12 cellular contexts compared by ENCODE assay signal in genomic region chr9:123174887-123175518, GRCh38.
A peak's percentile ranks its signal among the peaks of the same experiment; 100 is the strongest.
DNase-seq lines count a peak whose midpoint lies in the region; ATAC-seq and TF ChIP-seq lines count a peak whose summit lies in the region.
"Had no signal": no experiment of that assay in that cellular context is flagged by ENCODE, and none has a peak within 500 bp of the region (broad histone marks: within the 10 kb centered on the region; RNA-seq: fewer than 3 reads in every experiment).

No MANE protein-coding gene starts in this region.

- peaks cover 3% of the 10 kb centered on the region for H3K36me3 ChIP-seq in smooth muscle cell (ENCODE audit: low read depth)

- no peaks in the 10 kb centered on the region for H4K20me1 ChIP-seq in smooth muscle cell (ENCODE audit: low read depth)

- no peaks in the 10 kb centered on the region for H3K27me3 Mint-ChIP-seq in T-cell

- no peak overlapping the region for H2AFZ ChIP-seq in smooth muscle cell (ENCODE audit: low read depth)

- CTCF ChIA-PET in T-cell (lab: Charles Lee), result interaction anchor here in 1 of 2 donors (0.8 kb wide), 1 partner anchor 175 kb away, joined by 3 read pairs; no protein-coding TSS in a partner anchor

- no peak overlapping the region for H3K9ac ChIP-seq in smooth muscle cell (ENCODE audit: low read depth)

- peaks cover 39% of the 10 kb centered on the region for H3K36me3 Mint-ChIP-seq in T-cell
- H3K36me3 Mint-ChIP-seq: natural killer cell had no signal

- no peak overlapping the region for H3K27ac ChIP-seq in smooth muscle cell (ENCODE audit: low read depth)
- H3K27ac ChIP-seq: epithelial cell of prostate had no signal

- peak overlapping the region; percentile 15 to 45 for H3K27ac Mint-ChIP-seq in T-cell

- H3K4me3 ChIP-seq in smooth muscle cell, result no peak overlapping the region

- no peak overlapping the region for H3K4me2 ChIP-seq in smooth muscle cell

- H3K4me1 Mint-ChIP-seq in T-cell, result peaks cover 7 to 18% (median 9%) of the 10 kb centered on the region in 3 donors

- no peak for TF ChIP-seq CTCF in smooth muscle cell (IDR thresholded peaks at IDR 0.05; ENCODE audit: borderline replicate concordance, insufficient read depth, poor library complexity, severe bottlenecking)

- H3K9me3 Mint-ChIP-seq in T-cell, result no peaks in the 10 kb centered on the region
- H3K9me3 Mint-ChIP-seq: natural killer cell had no signal

- no peaks in the 10 kb centered on the region for H3K79me2 ChIP-seq in smooth muscle cell (ENCODE audit: low read depth)

- no peaks in the 10 kb centered on the region for H3K27me3 ChIP-seq in smooth muscle cell (ENCODE audit: low read depth)

- no peaks in the 10 kb centered on the region for H3F3A ChIP-seq in smooth muscle cell (ENCODE audit: low read depth)

- ATAC-seq in GM18498 (IDR thresholded peaks at IDR 0.05; ENCODE audit: unreplicated experiment) (peak; percentile 91), GM21528 (IDR thresholded peaks at IDR 0.05; ENCODE audit: low FRiP score, unreplicated experiment) (peak; percentile 92), HG03280 (IDR thresholded peaks at IDR 0.05; ENCODE audit: unreplicated experiment) (peak; percentile 90), T-cell (replicated peaks in 1 of 4) (no peak)

- no peak for DNase-seq in T-cell
- DNase-seq in stimulated activated CD4-positive, alpha-beta T cell treated with anti-CD3 and anti-CD28 coated beads, Interleukin-2, amount 100 ng/mL, for 48 hours, result no peak
- no peak for DNase-seq in smooth muscle cell (lab: John Stamatoyannopoulos, UW; ENCODE audit: unreplicated experiment)
- DNase-seq in NCI-H1105 (lab: John Stamatoyannopoulos, UW), result no peak
- no peak for DNase-seq in cerebellar nuclear complex (lab: John Stamatoyannopoulos, UW)
- DNase-seq: activated gamma-delta T cell treated with Interleukin-2 at 50 U/mL for 16 hours, natural killer cell, SHP77 treated with DMSO at 0.1 percent for 48 hours had no signal

- H3K4me3 Mint-ChIP-seq in T-cell, result no peak overlapping the region
- H3K4me3 Mint-ChIP-seq: natural killer cell had no signal

- POLR2A ChIA-PET in T-cell (lab: Charles Lee), result no interaction called here

- no peaks in the 10 kb centered on the region for H3K4me1 ChIP-seq in smooth muscle cell (ENCODE audit: low read depth)

- H3K9me3 ChIP-seq in smooth muscle cell (replicated peaks; ENCODE audit: low read depth), result no peaks in the 10 kb centered on the region

- WGBS in smooth muscle cell (ENCODE audit: low lambda C conversion rate), result 48% methylated on average over 1 of the region's 1 CpG

Comparison
In these comparisons a context has a peak if more than half of its experiments do, and no peak if none do; other contexts are left out.
1. ATAC-seq: peak in GM18498 (single experiment), GM21528 (single experiment) and HG03280 (single experiment); none in T-cell (0 of 4).